ENCODE assay signal across 14 cellular contexts in genomic region chr1:201631037-201631436, GRCh38.
"Had no signal": no experiment of that assay in that cellular context is flagged by ENCODE, and none has a peak within 500 bp of the region (broad histone marks: within the 10 kb centered on the region; RNA-seq: fewer than 3 reads in every experiment).

No MANE protein-coding gene starts in this region.

- H3K4me1 ChIP-seq: pancreas had no signal

- ATAC-seq: activated naive CD8-positive, alpha-beta T cell treated with anti-CD3 and anti-CD28 coated beads, Interleukin-2, amount 50 U/mL, for 24 hours; pancreas had no signal

- H3K4me3 ChIP-seq: pancreas had no signal

- H3K27ac ChIP-seq: pancreas had no signal

- H3K36me3 ChIP-seq: pancreas had no signal

- H3K27ac Mint-ChIP-seq: activated naive CD8-positive, alpha-beta T cell treated with anti-CD3 and anti-CD28 coated beads, Interleukin-2, amount 50 U/mL, for 24 hours; dendritic cell treated with granulocyte-macrophage colony-stimulating factor and Interleukin-4, amounts not matched to agents 40 ng/mL and 50 ng/mL, for 4 days; stimulated activated naive CD8-positive, alpha-beta T cell treated with anti-CD3 and anti-CD28 coated beads, Interleukin-15, Interleukin-2, amounts not matched to agents 100 ng/mL and 50 ng/mL, for 24 hours had no signal

- H3K27me3 ChIP-seq: pancreas had no signal

- H3K9me3 ChIP-seq: pancreas had no signal

- H3K4me3 Mint-ChIP-seq: activated naive CD8-positive, alpha-beta T cell treated with anti-CD3 and anti-CD28 coated beads, Interleukin-2, amount 50 U/mL, for 24 hours; central memory CD8-positive, alpha-beta T cell; dendritic cell treated with granulocyte-macrophage colony-stimulating factor and Interleukin-4, amounts not matched to agents 40 ng/mL and 50 ng/mL, for 4 days; neural crest cell; stimulated activated naive CD8-positive, alpha-beta T cell treated with anti-CD3 and anti-CD28 coated beads, Interleukin-15, Interleukin-2, amounts not matched to agents 100 ng/mL and 50 ng/mL, for 24 hours had no signal

- DNase-seq: activated CD4-positive, alpha-beta T cell treated with anti-CD3 and anti-CD28 coated beads for 48 hours; activated naive CD4-positive, alpha-beta T cell treated with Interleukin-2 at 50 U/mL for 16 hours; activated naive CD8-positive, alpha-beta T cell treated with anti-CD3 and anti-CD28 coated beads, Interleukin-2, amount 50 U/mL, for 24 hours; erythroblast; left ventricle myocardium superior; pancreas; stimulated activated CD4-positive, alpha-beta T cell treated with anti-CD3 and anti-CD28 coated beads, Interleukin-15, amount 100 ng/mL, for 24 hours; stimulated activated CD4-positive, alpha-beta T cell treated with anti-CD3 and anti-CD28 coated beads, Interleukin-4, amount 100 ng/mL, for 24 hours had no signal

- H3K9me3 Mint-ChIP-seq: activated naive CD8-positive, alpha-beta T cell treated with anti-CD3 and anti-CD28 coated beads, Interleukin-2, amount 50 U/mL, for 24 hours; central memory CD8-positive, alpha-beta T cell; dendritic cell treated with granulocyte-macrophage colony-stimulating factor and Interleukin-4, amounts not matched to agents 40 ng/mL and 50 ng/mL, for 4 days; neural crest cell; stimulated activated naive CD8-positive, alpha-beta T cell treated with anti-CD3 and anti-CD28 coated beads, Interleukin-15, Interleukin-2, amounts not matched to agents 100 ng/mL and 50 ng/mL, for 24 hours had no signal

- H3K4me1 Mint-ChIP-seq: activated naive CD8-positive, alpha-beta T cell treated with anti-CD3 and anti-CD28 coated beads, Interleukin-2, amount 50 U/mL, for 24 hours; central memory CD8-positive, alpha-beta T cell had no signal

- H3K27me3 Mint-ChIP-seq: activated naive CD8-positive, alpha-beta T cell treated with anti-CD3 and anti-CD28 coated beads, Interleukin-2, amount 50 U/mL, for 24 hours; central memory CD8-positive, alpha-beta T cell; dendritic cell treated with granulocyte-macrophage colony-stimulating factor and Interleukin-4, amounts not matched to agents 40 ng/mL and 50 ng/mL, for 4 days; stimulated activated naive CD8-positive, alpha-beta T cell treated with anti-CD3 and anti-CD28 coated beads, Interleukin-15, Interleukin-2, amounts not matched to agents 100 ng/mL and 50 ng/mL, for 24 hours had no signal

- FAIRE-seq: islet of Langerhans, pancreas, urothelium cell line had no signal
